In the genomic region with DNA sequence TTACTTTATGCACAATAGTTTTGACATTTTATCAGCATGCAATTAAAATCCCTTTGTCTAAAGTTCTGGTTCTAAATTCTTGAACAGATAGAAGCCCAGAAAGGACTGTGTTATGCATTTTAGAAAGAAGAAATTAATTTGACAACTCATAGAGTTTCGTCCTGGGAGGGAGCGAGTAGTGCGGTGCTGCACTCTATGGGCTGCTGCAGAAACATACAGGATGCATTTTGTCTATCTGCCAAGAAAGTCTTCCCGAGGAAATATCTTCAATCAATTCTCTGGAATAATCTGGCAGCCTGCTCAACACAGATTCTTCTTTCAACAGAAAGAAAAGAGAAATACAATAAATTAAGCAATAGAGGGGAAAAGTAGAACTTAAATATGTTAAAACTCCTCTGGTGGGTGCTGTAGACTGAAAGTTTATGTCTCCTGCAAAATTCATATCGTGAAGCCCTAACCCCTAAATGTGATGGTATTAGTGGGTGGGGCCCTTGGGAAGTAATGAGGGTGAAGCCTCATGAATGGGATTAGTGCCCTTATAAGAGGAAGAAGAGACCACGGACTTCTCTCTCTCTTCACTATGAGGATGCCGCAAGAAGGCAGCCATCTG, we compare ENCODE assay signal across 9 cellular contexts. TPM values are rescaled to one million over a fixed set of nuclear protein-coding genes. Genes with fewer than 3 reads are reported as not detected.
DNase-seq lines count a peak whose midpoint lies in the region; ATAC-seq, FAIRE-seq and TF ChIP-seq lines count a peak whose summit lies in the region.
"Had no signal": no experiment of that assay in that cellular context is flagged by ENCODE, and none has a peak within 500 bp of the region (broad histone marks: within the 10 kb centered on the region; RNA-seq: fewer than 3 reads in every experiment).

No MANE protein-coding gene starts in this region.

- TF ChIP-seq EP300 in upper lobe of left lung (IDR thresholded peaks at IDR 0.05): no peak

- POLR2A ChIA-PET in CD8-positive, alpha-beta T cell (lab: Charles Lee): no interaction called here

- H3K4me1 ChIP-seq in upper lobe of left lung: peaks cover 0 to 10% (median 8%) of the 10 kb centered on the region in 4 donors
- H3K4me1 ChIP-seq in CD8-positive, alpha-beta T cell (ENCODE audit: insufficient read depth, low read length): no peaks in the 10 kb centered on the region

- no peak for FAIRE-seq in HTR-8/SVneo (lab: Jason Lieb, UNC)

- WGBS in upper lobe of left lung, 2 donors: 39 to 40% methylated on average over 7 of the region's 7 CpGs

- DNase-seq in AG08396 (ENCODE audit: low spot score): peak; percentile 54
- peak; percentile 7 for DNase-seq in HTR-8/SVneo (ENCODE audit: insufficient read length, low spot score)
- DNase-seq in WERI-Rb-1: peak; percentile 25
- DNase-seq in inferior parietal cortex (ENCODE audit: extremely low spot score): peak; percentile 67
- DNase-seq in upper lobe of left lung: no peak
- DNase-seq in activated T-cell treated with anti-CD3 and anti-CD28 coated beads, Interleukin-2, amount 50 U/mL, for 48 hours: no peak
- DNase-seq in CD8-positive, alpha-beta T cell: no peak

- no peaks in the 10 kb centered on the region for H3K4me1 Mint-ChIP-seq in CD8-positive, alpha-beta T cell (ENCODE audit: low read depth)

- peak in 1 of 2 donors; percentile 40 for ATAC-seq in upper lobe of left lung (ENCODE audit: low FRiP score in 2 of 2)
- no peak for ATAC-seq in CD8-positive, alpha-beta T cell
- ATAC-seq in HG03520 (IDR thresholded peaks at IDR 0.05; ENCODE audit: unreplicated experiment): no peak

- intact Hi-C loops in CD8-positive, alpha-beta T cell (cut with DNase I, micrococcal nuclease): no loop called here

- CTCF ChIA-PET in CD8-positive, alpha-beta T cell (lab: Charles Lee): interaction anchor here (1.3 to 1.4 kb wide), 2 partner anchors 27 to 670 kb away, joined by 3 to 6 read pairs; no protein-coding TSS in a partner anchor

- H3K27me3 Mint-ChIP-seq in CD8-positive, alpha-beta T cell (ENCODE audit: low read depth): peaks cover 19% of the 10 kb centered on the region

- peak; percentile 67 for TF ChIP-seq CTCF in WERI-Rb-1 (IDR thresholded peaks at IDR 0.05; ENCODE audit: low read depth, low read length)
- peak in 4 of 6 experiments; percentile 24 to 57 (median 48) for TF ChIP-seq CTCF in upper lobe of left lung (IDR thresholded peaks at IDR 0.05)
- TF ChIP-seq CTCF in CD8-positive, alpha-beta T cell (IDR thresholded peaks at IDR 0.05): no peak

- H3K27ac ChIP-seq in WERI-Rb-1 (no peak overlapping the region), upper lobe of left lung (peak overlapping the region in 1 of 4 donors; percentile 46)
- H3K27ac ChIP-seq in CD8-positive, alpha-beta T cell (ENCODE audit: low read depth, low read length): no peak overlapping the region

- H3K27me3 ChIP-seq in WERI-Rb-1 (ENCODE audit: insufficient read depth, low read depth, severe bottlenecking) (no peaks in the 10 kb centered on the region), upper lobe of left lung (no peaks in the 10 kb centered on the region)
- no peaks in the 10 kb centered on the region for H3K27me3 ChIP-seq in CD8-positive, alpha-beta T cell (ENCODE audit: insufficient read depth, low read length)

- no peak for TF ChIP-seq POLR2A in upper lobe of left lung (IDR thresholded peaks at IDR 0.05)

- no peaks in the 10 kb centered on the region for H3K36me3 Mint-ChIP-seq in CD8-positive, alpha-beta T cell

- H3K4me3 Mint-ChIP-seq in CD8-positive, alpha-beta T cell: no peak overlapping the region
- H3K4me3 Mint-ChIP-seq: activated naive CD8-positive, alpha-beta T cell had no signal

- no peaks in the 10 kb centered on the region for H3K9me3 ChIP-seq in WERI-Rb-1 (ENCODE audit: severe bottlenecking)
- no peaks in the 10 kb centered on the region for H3K9me3 ChIP-seq in upper lobe of left lung
- H3K9me3 ChIP-seq in CD8-positive, alpha-beta T cell (ENCODE audit: low read length): no peaks in the 10 kb centered on the region

- H3K9me3 Mint-ChIP-seq in CD8-positive, alpha-beta T cell: no peaks in the 10 kb centered on the region

- no peak overlapping the region for H3K27ac Mint-ChIP-seq in CD8-positive, alpha-beta T cell
- H3K27ac Mint-ChIP-seq: activated naive CD8-positive, alpha-beta T cell had no signal

- no peaks in the 10 kb centered on the region for H3K36me3 ChIP-seq in WERI-Rb-1
- H3K36me3 ChIP-seq in upper lobe of left lung: no peaks in the 10 kb centered on the region
- H3K36me3 ChIP-seq in CD8-positive, alpha-beta T cell (ENCODE audit: insufficient read depth, low read length): no peaks in the 10 kb centered on the region

- no peak overlapping the region for H3K4me3 ChIP-seq in WERI-Rb-1 (ENCODE audit: low read depth, low read length)
- H3K4me3 ChIP-seq in upper lobe of left lung: no peak overlapping the region
- H3K4me3 ChIP-seq in CD8-positive, alpha-beta T cell (ENCODE audit: low read depth, low read length): no peak overlapping the region

RNA-seq across cellular contexts. Expression of a gene that starts 39.0 kb away (rescaled TPM):
- 10 to 100 TPM; 28.8 to 95.3 (median 49.2) TPM for total RNA-seq in upper lobe of left lung
- total RNA-seq in CD8-positive, alpha-beta T cell: 100 to 1,000 TPM; 292 to 301 TPM

Comparison
In these comparisons a context has a peak if more than half of its experiments do, and no peak if none do; other contexts are left out.
1. DNase-seq: peak in AG08396 (single experiment), HTR-8/SVneo (single experiment), WERI-Rb-1 (single experiment) and inferior parietal cortex (single experiment); none in upper lobe of left lung (0 of 2), activated T-cell treated with anti-CD3 and anti-CD28 coated beads, Interleukin-2, amount 50 U/mL, for 48 hours (0 of 2) and CD8-positive, alpha-beta T cell (0 of 7).